Comparison of ENCODE assay signal across 8 cellular contexts in the genomic region with DNA sequence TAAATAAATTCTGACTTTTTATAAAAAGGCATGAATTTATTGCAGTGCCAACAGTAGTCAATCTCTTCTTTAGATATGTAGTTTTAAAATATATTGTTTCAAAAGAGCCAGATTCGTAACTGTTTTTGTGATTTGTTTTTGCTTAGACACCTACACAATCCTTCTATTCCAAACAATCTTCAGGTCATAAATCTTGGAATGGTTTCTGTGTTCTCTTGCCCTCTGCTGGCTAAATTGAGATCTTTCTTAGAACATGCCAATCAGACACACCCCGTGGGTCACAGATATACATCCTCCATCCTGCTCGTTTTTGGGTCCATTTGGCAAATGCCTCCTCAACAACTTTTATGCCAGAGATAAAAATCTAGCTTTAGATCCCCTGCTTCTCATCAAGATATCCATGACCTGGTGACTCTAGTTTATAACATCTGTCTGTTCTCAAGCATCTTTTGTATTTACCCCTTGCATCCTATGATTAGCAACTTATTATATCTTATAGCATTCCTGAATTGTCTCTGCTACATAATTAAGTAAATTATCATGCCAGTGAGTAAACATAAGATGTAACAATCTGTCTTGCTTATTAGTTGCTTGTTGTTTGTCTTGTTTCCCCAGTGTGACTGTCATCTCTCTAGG. TPM values are rescaled to one million over a fixed set of nuclear protein-coding genes. Genes with fewer than 3 reads are reported as not detected.
DNase-seq lines count a peak whose midpoint lies in the region; ATAC-seq and TF ChIP-seq lines count a peak whose summit lies in the region.

No MANE protein-coding gene starts in this region.

- no peaks in the 10 kb centered on the region for H3K79me1 ChIP-seq in mesendoderm (ENCODE audit: low read length)

- no peaks in the 10 kb centered on the region for H3K4me1 ChIP-seq in mesendoderm (ENCODE audit: control insufficient read depth, low read depth, low read length)

- DNase-seq in COR-L47 (lab: John Stamatoyannopoulos, UW) (peak; percentile 52), H7 (peak; percentile 34), NCI-H446 (lab: John Stamatoyannopoulos, UW) (peak; percentile 5 to 64), cardiac fibroblast (ENCODE audit: low read depth in 2 of 2) (peak; percentile 65 to 72), mesendoderm (peak; percentile 60), posterior vena cava (ENCODE audit: low spot score) (no peak), SKM-1 (lab: John Stamatoyannopoulos, UW; ENCODE audit: unreplicated experiment) (no peak)

- intact Hi-C loops in posterior vena cava (cut with DNase I): no loop called here

- H2AK5ac ChIP-seq in mesendoderm (ENCODE audit: low read length): no peak overlapping the region

- H3K79me2 ChIP-seq in mesendoderm (ENCODE audit: control insufficient read depth, insufficient read depth, low read length): no peaks in the 10 kb centered on the region

- no peak overlapping the region for H3K4me3 ChIP-seq in H7 (ENCODE audit: insufficient read depth, low read depth, low read length)
- H3K4me3 ChIP-seq in cardiac fibroblast (replicated peaks in 1 of 2; ENCODE audit: low read depth in 2 of 2, low read length in 2 of 2): no peak overlapping the region
- no peak overlapping the region for H3K4me3 ChIP-seq in mesendoderm (ENCODE audit: low read length)

- ATAC-seq in GM18519 (IDR thresholded peaks at IDR 0.05; ENCODE audit: low FRiP score, unreplicated experiment): no peak

- no peak overlapping the region for H3K56ac ChIP-seq in mesendoderm (ENCODE audit: low read length)

- H3K36me3 ChIP-seq in H7 (replicated peaks; ENCODE audit: control insufficient read depth, insufficient read depth, low read length) (no peaks in the 10 kb centered on the region), mesendoderm (ENCODE audit: control insufficient read depth, insufficient read depth, low read length) (no peaks in the 10 kb centered on the region)

- H2BK15ac ChIP-seq in mesendoderm (replicated peaks; ENCODE audit: low read depth): no peak overlapping the region

- no peaks in the 10 kb centered on the region for H3K27me3 ChIP-seq in H7 (ENCODE audit: control insufficient read depth, insufficient read depth, low read length)
- H3K27me3 ChIP-seq in mesendoderm (ENCODE audit: insufficient read depth, low read length, poor library complexity): no peaks in the 10 kb centered on the region

- H3K4ac ChIP-seq in mesendoderm (ENCODE audit: low read depth, low read length): no peak overlapping the region

- H3K27ac ChIP-seq in mesendoderm (ENCODE audit: low read depth, low read length): no peak overlapping the region

- H2BK120ac ChIP-seq in mesendoderm (ENCODE audit: low read depth, low read length): no peak overlapping the region

- H2BK5ac ChIP-seq in mesendoderm (ENCODE audit: low read length): no peak overlapping the region

- TF ChIP-seq CTCF in cardiac fibroblast (IDR thresholded peaks at IDR 0.05; ENCODE audit: low read depth, low read length): peak; percentile 65

- H3K4me2 ChIP-seq in mesendoderm (ENCODE audit: low read length): no peak overlapping the region

- no peak overlapping the region for H3K18ac ChIP-seq in mesendoderm (ENCODE audit: low read length)

- H3K23ac ChIP-seq in mesendoderm (ENCODE audit: low read length): no peak overlapping the region

- H4K8ac ChIP-seq in mesendoderm (ENCODE audit: low read depth, low read length): no peak overlapping the region

- H3K9ac ChIP-seq in mesendoderm (ENCODE audit: low read length): no peak overlapping the region

- no peak overlapping the region for H4K5ac ChIP-seq in mesendoderm (ENCODE audit: low read length)

- no CpG with 5 or more reads among the region's 3 CpGs for WGBS in mesendoderm (ENCODE audit: extremely low coverage, insufficient coverage, low lambda C conversion rate)

RNA-seq across cellular contexts. Expression of a gene that starts 35.3 kb away (rescaled TPM):
- 54.1 and 65.1 TPM in 2 replicates for total RNA-seq in H7 (2014; rRNA removed; shearing (Covaris generic))
- polyA plus RNA-seq in mesendoderm (2013, experiment 1 of 2): 55.0 TPM
- 57.9 TPM for polyA plus RNA-seq in mesendoderm (2013, experiment 2 of 2)
- total RNA-seq in posterior vena cava: 100 to 1,000 TPM in 1 of 2 donors, 10 to 100 TPM in 1; 58.3 to 127 TPM

Comparison
In these comparisons a context has a peak if more than half of its experiments do, and no peak if none do; other contexts are left out.
1. DNase-seq: peak in COR-L47 (single experiment), H7 (single experiment), NCI-H446 (2 of 2), cardiac fibroblast (2 of 2) and mesendoderm (single experiment); none in posterior vena cava (single experiment) and SKM-1 (single experiment).